Comparison of ENCODE assay signal across 1 cellular context in the genomic region with DNA sequence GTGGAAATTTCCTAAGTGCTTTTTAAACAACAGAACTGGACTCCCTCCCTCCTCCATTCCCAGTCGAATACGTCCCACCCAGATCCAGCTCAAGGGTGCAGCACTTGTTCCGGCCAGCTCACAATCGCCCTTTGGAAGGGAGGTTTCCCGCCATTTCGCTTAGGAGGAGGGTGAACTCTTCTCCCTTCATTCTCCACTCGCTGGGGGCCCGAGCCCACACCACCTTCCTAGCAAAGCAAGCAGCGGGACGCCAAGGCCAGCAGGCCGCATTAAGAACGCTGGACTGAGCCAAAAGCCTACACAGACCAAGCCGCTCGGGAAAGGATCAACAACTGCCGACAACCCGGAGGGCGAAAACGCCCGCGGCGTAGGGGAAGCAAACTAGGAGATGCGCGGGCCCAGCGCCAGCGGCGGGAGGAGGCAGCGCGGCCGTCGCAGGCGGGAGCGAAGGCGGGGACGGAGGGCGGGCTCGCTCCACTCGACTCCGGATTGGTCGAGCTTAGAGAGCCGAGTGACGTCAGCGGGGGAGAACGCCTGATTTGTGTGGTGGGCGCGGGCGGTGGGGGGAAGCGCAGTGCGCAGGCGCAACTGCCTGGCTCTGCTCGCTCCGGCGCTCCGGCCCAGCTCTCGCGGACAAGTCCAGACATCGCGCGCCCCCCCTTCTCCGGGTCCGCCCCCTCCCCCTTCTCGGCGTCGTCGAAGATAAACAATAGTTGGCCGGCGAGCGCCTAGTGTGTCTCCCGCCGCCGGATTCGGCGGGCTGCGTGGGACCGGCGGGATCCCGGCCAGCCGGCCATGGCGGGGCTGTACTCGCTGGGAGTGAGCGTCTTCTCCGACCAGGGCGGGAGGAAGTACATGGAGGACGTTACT.
A peak's percentile ranks its signal among the peaks of the same experiment; 100 is the strongest.
TF ChIP-seq lines count a peak whose summit lies in the region.

PPM1D (plus strand) TSS at position 574 of the 870 bp plus-strand sequence; CDS start at position 796, 222 bp downstream.

TF ChIP-seq in HepG2, 621 proteins besides CTCF, POLR2A, EP300 and RAD21 (continued from another document and continues in another):
- TF ChIP-seq, protein P1, sequence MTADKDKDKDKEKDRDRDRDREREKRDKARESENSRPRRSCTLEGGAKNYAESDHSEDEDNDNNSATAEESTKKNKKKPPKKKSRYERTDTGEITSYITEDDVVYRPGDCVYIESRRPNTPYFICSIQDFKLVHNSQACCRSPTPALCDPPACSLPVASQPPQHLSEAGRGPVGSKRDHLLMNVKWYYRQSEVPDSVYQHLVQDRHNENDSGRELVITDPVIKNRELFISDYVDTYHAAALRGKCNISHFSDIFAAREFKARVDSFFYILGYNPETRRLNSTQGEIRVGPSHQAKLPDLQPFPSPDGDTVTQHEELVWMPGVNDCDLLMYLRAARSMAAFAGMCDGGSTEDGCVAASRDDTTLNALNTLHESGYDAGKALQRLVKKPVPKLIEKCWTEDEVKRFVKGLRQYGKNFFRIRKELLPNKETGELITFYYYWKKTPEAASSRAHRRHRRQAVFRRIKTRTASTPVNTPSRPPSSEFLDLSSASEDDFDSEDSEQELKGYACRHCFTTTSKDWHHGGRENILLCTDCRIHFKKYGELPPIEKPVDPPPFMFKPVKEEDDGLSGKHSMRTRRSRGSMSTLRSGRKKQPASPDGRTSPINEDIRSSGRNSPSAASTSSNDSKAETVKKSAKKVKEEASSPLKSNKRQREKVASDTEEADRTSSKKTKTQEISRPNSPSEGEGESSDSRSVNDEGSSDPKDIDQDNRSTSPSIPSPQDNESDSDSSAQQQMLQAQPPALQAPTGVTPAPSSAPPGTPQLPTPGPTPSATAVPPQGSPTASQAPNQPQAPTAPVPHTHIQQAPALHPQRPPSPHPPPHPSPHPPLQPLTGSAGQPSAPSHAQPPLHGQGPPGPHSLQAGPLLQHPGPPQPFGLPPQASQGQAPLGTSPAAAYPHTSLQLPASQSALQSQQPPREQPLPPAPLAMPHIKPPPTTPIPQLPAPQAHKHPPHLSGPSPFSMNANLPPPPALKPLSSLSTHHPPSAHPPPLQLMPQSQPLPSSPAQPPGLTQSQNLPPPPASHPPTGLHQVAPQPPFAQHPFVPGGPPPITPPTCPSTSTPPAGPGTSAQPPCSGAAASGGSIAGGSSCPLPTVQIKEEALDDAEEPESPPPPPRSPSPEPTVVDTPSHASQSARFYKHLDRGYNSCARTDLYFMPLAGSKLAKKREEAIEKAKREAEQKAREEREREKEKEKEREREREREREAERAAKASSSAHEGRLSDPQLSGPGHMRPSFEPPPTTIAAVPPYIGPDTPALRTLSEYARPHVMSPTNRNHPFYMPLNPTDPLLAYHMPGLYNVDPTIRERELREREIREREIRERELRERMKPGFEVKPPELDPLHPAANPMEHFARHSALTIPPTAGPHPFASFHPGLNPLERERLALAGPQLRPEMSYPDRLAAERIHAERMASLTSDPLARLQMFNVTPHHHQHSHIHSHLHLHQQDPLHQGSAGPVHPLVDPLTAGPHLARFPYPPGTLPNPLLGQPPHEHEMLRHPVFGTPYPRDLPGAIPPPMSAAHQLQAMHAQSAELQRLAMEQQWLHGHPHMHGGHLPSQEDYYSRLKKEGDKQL (CRISPR knock-in tag; IDR thresholded peaks at IDR 0.05; ENCODE audit: low read depth), result peak; percentile 47; the same call in 1 of the 2 replicates
- TF ChIP-seq HNF1B (CRISPR knock-in tag; IDR thresholded peaks at IDR 0.05) (peak; percentile 88), MXI1 (IDR thresholded peaks at IDR 0.05; ENCODE audit: borderline replicate concordance, low read depth, low read length) (peak; percentile 80; the same call in 2 of the 3 replicates), ZFAT (CRISPR knock-in tag; conservative IDR thresholded peaks at IDR 0.05) (0 out of 2 replicates have a peak, but pooled peaks have one; percentile 21), ZNF710 (CRISPR knock-in tag; IDR thresholded peaks at IDR 0.05; ENCODE audit: borderline replicate concordance) (peak; percentile 97), ZBTB46 (CRISPR knock-in tag; IDR thresholded peaks at IDR 0.05; ENCODE audit: borderline replicate concordance) (peak; percentile 53; the same call in 1 of the 2 replicates), ZMYM3 (CRISPR knock-in tag; IDR thresholded peaks at IDR 0.05) (peak; percentile 68; the same call in 1 of the 2 replicates), ZBTB38 (CRISPR knock-in tag; IDR thresholded peaks at IDR 0.05) (peak; percentile 90), ZNF878 (CRISPR knock-in tag; IDR thresholded peaks at IDR 0.05) (peak; percentile 80; the same call in 1 of the 2 replicates), CREM (IDR thresholded peaks at IDR 0.05) (peak; percentile 75), CREM (CRISPR knock-in tag; IDR thresholded peaks at IDR 0.05) (no peak), CBFB (CRISPR knock-in tag; IDR thresholded peaks at IDR 0.05) (peak; percentile 95), CBX1 (IDR thresholded peaks at IDR 0.05; ENCODE audit: low read depth) (peak; percentile 46), ELF4 (CRISPR knock-in tag; IDR thresholded peaks at IDR 0.05; ENCODE audit: borderline replicate concordance) (no peak), SMYD3 (CRISPR knock-in tag; IDR thresholded peaks at IDR 0.05) (peak; percentile 82), ZNF788 (CRISPR knock-in tag; IDR thresholded peaks at IDR 0.05; ENCODE audit: borderline replicate concordance) (peak; percentile 52; the same call in 1 of the 2 replicates), ZKSCAN8 (CRISPR knock-in tag; IDR thresholded peaks at IDR 0.05; ENCODE audit: borderline replicate concordance) (peak; percentile 82; the same call in 1 of the 2 replicates), HNRNPLL (IDR thresholded peaks at IDR 0.05; ENCODE audit: low read depth, low read length, poor library complexity, severe bottlenecking) (peak; percentile 100), HMG20A (CRISPR knock-in tag; IDR thresholded peaks at IDR 0.05; ENCODE audit: borderline replicate concordance) (0 out of 2 replicates have a peak, but pooled peaks have one; percentile 17), ZNF260 (CRISPR knock-in tag; IDR thresholded peaks at IDR 0.05; ENCODE audit: borderline replicate concordance, low read depth) (no peak; the same call in 1 of the 2 replicates), KLF9 (CRISPR knock-in tag; IDR thresholded peaks at IDR 0.05; ENCODE audit: low read depth) (0 out of 2 replicates have a peak, but pooled peaks have one; percentile 41), ZNF800 (CRISPR knock-in tag; IDR thresholded peaks at IDR 0.05) (peak; percentile 90; the same call in 1 of the 2 replicates), HDAC1 (CRISPR knock-in tag; IDR thresholded peaks at IDR 0.05) (peak; percentile 87), GZF1 (CRISPR knock-in tag; IDR thresholded peaks at IDR 0.05) (peak; percentile 91), NKX3-1 (CRISPR knock-in tag; IDR thresholded peaks at IDR 0.05) (peak; percentile 92), RFX5 (IDR thresholded peaks at IDR 0.05; ENCODE audit: low read depth, low read length) (peak; percentile 92), ZNF225 (CRISPR knock-in tag; IDR thresholded peaks at IDR 0.05) (peak; percentile 86; the same call in 1 of the 2 replicates), ZNF567 (CRISPR knock-in tag; IDR thresholded peaks at IDR 0.05; ENCODE audit: borderline replicate concordance) (no peak), HHEX (CRISPR knock-in tag; IDR thresholded peaks at IDR 0.05) (no peak), PREB (CRISPR knock-in tag; IDR thresholded peaks at IDR 0.05) (no peak)
- TF ChIP-seq, protein P2, sequence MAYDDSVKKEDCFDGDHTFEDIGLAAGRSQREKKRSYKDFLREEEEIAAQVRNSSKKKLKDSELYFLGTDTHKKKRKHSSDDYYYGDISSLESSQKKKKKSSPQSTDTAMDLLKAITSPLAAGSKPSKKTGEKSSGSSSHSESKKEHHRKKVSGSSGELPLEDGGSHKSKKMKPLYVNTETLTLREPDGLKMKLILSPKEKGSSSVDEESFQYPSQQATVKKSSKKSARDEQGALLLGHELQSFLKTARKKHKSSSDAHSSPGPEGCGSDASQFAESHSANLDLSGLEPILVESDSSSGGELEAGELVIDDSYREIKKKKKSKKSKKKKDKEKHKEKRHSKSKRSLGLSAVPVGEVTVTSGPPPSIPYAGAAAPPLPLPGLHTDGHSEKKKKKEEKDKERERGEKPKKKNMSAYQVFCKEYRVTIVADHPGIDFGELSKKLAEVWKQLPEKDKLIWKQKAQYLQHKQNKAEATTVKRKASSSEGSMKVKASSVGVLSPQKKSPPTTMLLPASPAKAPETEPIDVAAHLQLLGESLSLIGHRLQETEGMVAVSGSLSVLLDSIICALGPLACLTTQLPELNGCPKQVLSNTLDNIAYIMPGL (CRISPR knock-in tag; IDR thresholded peaks at IDR 0.05; ENCODE audit: borderline replicate concordance in 1 of 2, low read depth in 1 of 2), result peak; percentile 79 to 93; a peak in 3 of 4 replicates
- TF ChIP-seq, protein P3, sequence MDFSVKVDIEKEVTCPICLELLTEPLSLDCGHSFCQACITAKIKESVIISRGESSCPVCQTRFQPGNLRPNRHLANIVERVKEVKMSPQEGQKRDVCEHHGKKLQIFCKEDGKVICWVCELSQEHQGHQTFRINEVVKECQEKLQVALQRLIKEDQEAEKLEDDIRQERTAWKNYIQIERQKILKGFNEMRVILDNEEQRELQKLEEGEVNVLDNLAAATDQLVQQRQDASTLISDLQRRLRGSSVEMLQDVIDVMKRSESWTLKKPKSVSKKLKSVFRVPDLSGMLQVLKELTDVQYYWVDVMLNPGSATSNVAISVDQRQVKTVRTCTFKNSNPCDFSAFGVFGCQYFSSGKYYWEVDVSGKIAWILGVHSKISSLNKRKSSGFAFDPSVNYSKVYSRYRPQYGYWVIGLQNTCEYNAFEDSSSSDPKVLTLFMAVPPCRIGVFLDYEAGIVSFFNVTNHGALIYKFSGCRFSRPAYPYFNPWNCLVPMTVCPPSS (IDR thresholded peaks at IDR 0.05), result no peak
- TF ChIP-seq, protein P4, sequence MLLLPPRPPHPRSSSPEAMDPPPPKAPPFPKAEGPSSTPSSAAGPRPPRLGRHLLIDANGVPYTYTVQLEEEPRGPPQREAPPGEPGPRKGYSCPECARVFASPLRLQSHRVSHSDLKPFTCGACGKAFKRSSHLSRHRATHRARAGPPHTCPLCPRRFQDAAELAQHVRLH (CRISPR knock-in tag; IDR thresholded peaks at IDR 0.05; ENCODE audit: borderline replicate concordance, low read depth), result peak; percentile 95
- TF ChIP-seq, protein P5, sequence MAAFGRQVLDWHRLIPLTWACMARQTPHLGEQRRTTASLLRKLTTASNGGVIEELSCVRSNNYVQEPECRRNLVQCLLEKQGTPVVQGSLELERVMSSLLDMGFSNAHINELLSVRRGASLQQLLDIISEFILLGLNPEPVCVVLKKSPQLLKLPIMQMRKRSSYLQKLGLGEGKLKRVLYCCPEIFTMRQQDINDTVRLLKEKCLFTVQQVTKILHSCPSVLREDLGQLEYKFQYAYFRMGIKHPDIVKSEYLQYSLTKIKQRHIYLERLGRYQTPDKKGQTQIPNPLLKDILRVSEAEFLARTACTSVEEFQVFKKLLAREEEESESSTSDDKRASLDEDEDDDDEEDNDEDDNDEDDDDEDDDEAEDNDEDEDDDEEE (CRISPR knock-in tag; IDR thresholded peaks at IDR 0.05), result peak; percentile 99
